ENCODE assay signal across 18 cellular contexts in the genomic region with DNA sequence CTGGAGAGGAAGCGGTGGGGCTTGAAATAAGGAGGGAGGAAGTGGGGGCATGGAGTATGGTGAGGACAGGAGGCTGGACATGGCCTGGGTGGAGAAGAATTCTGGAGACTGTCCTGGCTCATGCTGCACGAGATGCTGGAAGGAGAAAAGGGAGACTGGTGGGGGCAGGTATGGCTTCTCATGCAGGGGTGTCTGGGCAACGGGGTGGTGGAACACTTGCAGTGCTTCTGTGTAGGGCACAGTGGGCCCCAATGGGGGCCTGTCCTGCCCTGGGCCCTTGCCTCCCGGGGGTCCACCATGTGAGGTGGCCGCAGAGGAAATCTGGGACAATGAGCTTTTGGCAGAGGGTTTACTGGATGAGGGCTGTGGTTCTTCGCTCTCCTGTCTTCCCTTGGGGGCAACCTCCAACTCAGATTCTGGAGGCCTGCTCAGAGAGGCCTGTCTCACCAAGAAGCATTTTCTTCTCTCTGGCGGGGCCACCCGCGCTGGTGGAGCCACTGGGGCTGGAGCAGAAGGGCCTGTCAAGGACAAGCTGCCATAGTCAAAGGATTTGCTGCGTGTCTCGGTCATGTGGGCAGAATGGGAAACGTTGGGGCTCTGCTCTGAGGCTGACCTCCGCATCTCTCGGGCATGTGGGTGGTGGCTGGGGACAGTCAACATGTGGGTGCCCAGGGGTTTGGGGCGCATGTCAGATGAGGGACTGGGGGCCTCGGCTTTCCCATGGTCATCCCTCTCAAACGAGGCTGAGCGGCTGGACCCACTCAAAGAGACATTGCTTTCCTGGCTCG.
DNase-seq lines count a peak whose midpoint lies in the region; ATAC-seq lines count a peak whose summit lies in the region.
"Had no signal": no experiment of that assay in that cellular context is flagged by ENCODE, and none has a peak within 500 bp of the region (broad histone marks: within the 10 kb centered on the region; RNA-seq: fewer than 3 reads in every experiment).

No MANE protein-coding gene starts in this region.

- no peak overlapping the region for H3K4me3 Mint-ChIP-seq in activated naive CD4-positive, alpha-beta T cell treated with anti-CD3 and anti-CD28 coated beads for 36 hours
- H3K4me3 Mint-ChIP-seq in activated naive CD4-positive, alpha-beta T cell treated with anti-CD3 and anti-CD28 coated beads, Interleukin-2, amount 10 ng/mL, durations not matched to agents 7 days and 5 days, result no peak overlapping the region
- H3K4me3 Mint-ChIP-seq in activated naive CD8-positive, alpha-beta T cell treated with anti-CD3 and anti-CD28 coated beads, Interleukin-2, amount 50 U/mL, for 24 hours, result peak overlapping the region; percentile 17
- H3K4me3 Mint-ChIP-seq in stimulated activated memory B cell treated with anti-CD40 and anti-IgM and Interleukin-4, amounts not matched to agents 10 μg/mL and 1 μg/mL and 100 μg/mL, for 72 hours, result no peak overlapping the region
- no peak overlapping the region for H3K4me3 Mint-ChIP-seq in CD8-positive, alpha-beta memory T cell
- H3K4me3 Mint-ChIP-seq in T-helper 17 cell, result no peak overlapping the region
- H3K4me3 Mint-ChIP-seq: dendritic cell treated with granulocyte-macrophage colony-stimulating factor and Interleukin-4, amounts not matched to agents 40 ng/mL and 50 ng/mL, for 4 days had no signal

- no peaks in the 10 kb centered on the region for H3K4me1 ChIP-seq in CD8-positive, alpha-beta memory T cell (ENCODE audit: insufficient read depth, low read length)
- H3K4me1 ChIP-seq: uterus had no signal

- DNase-seq in activated naive CD4-positive, alpha-beta T cell treated with anti-CD3 and anti-CD28 coated beads for 36 hours, result no peak
- no peak for DNase-seq in activated naive CD4-positive, alpha-beta T cell treated with anti-CD3 and anti-CD28 coated beads, Interleukin-2, amount 10 ng/mL, durations not matched to agents 7 days and 5 days
- no peak for DNase-seq in activated naive CD8-positive, alpha-beta T cell treated with anti-CD3 and anti-CD28 coated beads, Interleukin-2, amount 50 U/mL, for 24 hours
- no peak for DNase-seq in CD8-positive, alpha-beta memory T cell
- no peak for DNase-seq in T-helper 17 cell
- DNase-seq in AG08396 (ENCODE audit: low spot score), result no peak
- DNase-seq: caudate nucleus, HCEC 1CT, NCI-H1694 treated with DMSO at 0.1 percent for 48 hours, NCI-H2171, NCI-H524, SHP77 treated with DMSO at 0.1 percent for 48 hours, uterus had no signal

- ATAC-seq in activated naive CD8-positive, alpha-beta T cell treated with anti-CD3 and anti-CD28 coated beads, Interleukin-2, amount 50 U/mL, for 24 hours, result no peak
- no peak for ATAC-seq in stimulated activated memory B cell treated with anti-CD40 and anti-IgM and Interleukin-4, amounts not matched to agents 10 μg/mL and 1 μg/mL and 100 μg/mL, for 72 hours
- no peak for ATAC-seq in T-helper 17 cell

- peaks cover 51% of the 10 kb centered on the region for H3K36me3 Mint-ChIP-seq in activated naive CD4-positive, alpha-beta T cell treated with anti-CD3 and anti-CD28 coated beads for 36 hours (ENCODE audit: low read depth)
- peaks cover 21% of the 10 kb centered on the region for H3K36me3 Mint-ChIP-seq in activated naive CD4-positive, alpha-beta T cell treated with anti-CD3 and anti-CD28 coated beads, Interleukin-2, amount 10 ng/mL, durations not matched to agents 7 days and 5 days
- H3K36me3 Mint-ChIP-seq in activated naive CD8-positive, alpha-beta T cell treated with anti-CD3 and anti-CD28 coated beads, Interleukin-2, amount 50 U/mL, for 24 hours (ENCODE audit: low read depth), result peaks cover 72% of the 10 kb centered on the region
- peaks cover 61% of the 10 kb centered on the region for H3K36me3 Mint-ChIP-seq in stimulated activated memory B cell treated with anti-CD40 and anti-IgM and Interleukin-4, amounts not matched to agents 10 μg/mL and 1 μg/mL and 100 μg/mL, for 72 hours
- H3K36me3 Mint-ChIP-seq in CD8-positive, alpha-beta memory T cell, result peaks cover 0 to 35% (median 2%) of the 10 kb centered on the region in 3 donors
- no peaks in the 10 kb centered on the region for H3K36me3 Mint-ChIP-seq in T-helper 17 cell (ENCODE audit: low read depth)

- CTCF ChIA-PET in activated naive CD4-positive, alpha-beta T cell treated with anti-CD3 and anti-CD28 coated beads for 36 hours (lab: Charles Lee), result no interaction called here
- CTCF ChIA-PET in activated naive CD4-positive, alpha-beta T cell treated with anti-CD3 and anti-CD28 coated beads, Interleukin-2, amount 10 ng/mL, durations not matched to agents 7 days and 5 days (lab: Charles Lee), result interaction anchor here (3.6 kb wide), 1 partner anchor 77 kb away, joined by 12 read pairs; no protein-coding TSS in a partner anchor
- CTCF ChIA-PET in CD8-positive, alpha-beta memory T cell (lab: Charles Lee), result no interaction called here

- no peaks in the 10 kb centered on the region for H3K9me3 Mint-ChIP-seq in activated naive CD4-positive, alpha-beta T cell treated with anti-CD3 and anti-CD28 coated beads for 36 hours
- no peaks in the 10 kb centered on the region for H3K9me3 Mint-ChIP-seq in activated naive CD4-positive, alpha-beta T cell treated with anti-CD3 and anti-CD28 coated beads, Interleukin-2, amount 10 ng/mL, durations not matched to agents 7 days and 5 days
- H3K9me3 Mint-ChIP-seq in activated naive CD8-positive, alpha-beta T cell treated with anti-CD3 and anti-CD28 coated beads, Interleukin-2, amount 50 U/mL, for 24 hours, result no peaks in the 10 kb centered on the region
- H3K9me3 Mint-ChIP-seq in stimulated activated memory B cell treated with anti-CD40 and anti-IgM and Interleukin-4, amounts not matched to agents 10 μg/mL and 1 μg/mL and 100 μg/mL, for 72 hours, result no peaks in the 10 kb centered on the region
- H3K9me3 Mint-ChIP-seq in CD8-positive, alpha-beta memory T cell, result peaks cover 0 to 1% (median 0%) of the 10 kb centered on the region in 5 donors
- H3K9me3 Mint-ChIP-seq: dendritic cell treated with granulocyte-macrophage colony-stimulating factor and Interleukin-4, amounts not matched to agents 40 ng/mL and 50 ng/mL, for 4 days had no signal

- no peak overlapping the region for H3K4me3 ChIP-seq in CD8-positive, alpha-beta memory T cell (ENCODE audit: low read length)
- H3K4me3 ChIP-seq: uterus had no signal

- H3K36me3 ChIP-seq in KOPT-K1 (ENCODE audit: insufficient read depth, low read length), result peaks cover 56% of the 10 kb centered on the region
- no peaks in the 10 kb centered on the region for H3K36me3 ChIP-seq in CD8-positive, alpha-beta memory T cell (ENCODE audit: insufficient read depth, low read length)
- H3K36me3 ChIP-seq: uterus had no signal

- H3K9me3 ChIP-seq in KOPT-K1 (ENCODE audit: insufficient read depth, low read length, poor library complexity, severe bottlenecking) (no peaks in the 10 kb centered on the region), T-helper 17 cell (ENCODE audit: control insufficient read depth, low read length, poor library complexity, severe bottlenecking) (no peaks in the 10 kb centered on the region)
- H3K9me3 ChIP-seq in CD8-positive, alpha-beta memory T cell (ENCODE audit: low read length), result no peaks in the 10 kb centered on the region
- H3K9me3 ChIP-seq: uterus had no signal

- H3K27me3 Mint-ChIP-seq in activated naive CD4-positive, alpha-beta T cell treated with anti-CD3 and anti-CD28 coated beads for 36 hours (ENCODE audit: low read depth), result no peaks in the 10 kb centered on the region
- H3K27me3 Mint-ChIP-seq in activated naive CD4-positive, alpha-beta T cell treated with anti-CD3 and anti-CD28 coated beads, Interleukin-2, amount 10 ng/mL, durations not matched to agents 7 days and 5 days, result no peaks in the 10 kb centered on the region
- H3K27me3 Mint-ChIP-seq in activated naive CD8-positive, alpha-beta T cell treated with anti-CD3 and anti-CD28 coated beads, Interleukin-2, amount 50 U/mL, for 24 hours, result no peaks in the 10 kb centered on the region
- H3K27me3 Mint-ChIP-seq in stimulated activated memory B cell treated with anti-CD40 and anti-IgM and Interleukin-4, amounts not matched to agents 10 μg/mL and 1 μg/mL and 100 μg/mL, for 72 hours, result no peaks in the 10 kb centered on the region
- H3K27me3 Mint-ChIP-seq in CD8-positive, alpha-beta memory T cell, result no peaks in the 10 kb centered on the region
- H3K27me3 Mint-ChIP-seq in T-helper 17 cell, result no peaks in the 10 kb centered on the region
- H3K27me3 Mint-ChIP-seq: dendritic cell treated with granulocyte-macrophage colony-stimulating factor and Interleukin-4, amounts not matched to agents 40 ng/mL and 50 ng/mL, for 4 days had no signal

- H3K27ac Mint-ChIP-seq in activated naive CD4-positive, alpha-beta T cell treated with anti-CD3 and anti-CD28 coated beads for 36 hours, result peak overlapping the region; percentile 70
- no peak overlapping the region for H3K27ac Mint-ChIP-seq in activated naive CD4-positive, alpha-beta T cell treated with anti-CD3 and anti-CD28 coated beads, Interleukin-2, amount 10 ng/mL, durations not matched to agents 7 days and 5 days
- peak overlapping the region; percentile 54 for H3K27ac Mint-ChIP-seq in activated naive CD8-positive, alpha-beta T cell treated with anti-CD3 and anti-CD28 coated beads, Interleukin-2, amount 50 U/mL, for 24 hours
- H3K27ac Mint-ChIP-seq in stimulated activated memory B cell treated with anti-CD40 and anti-IgM and Interleukin-4, amounts not matched to agents 10 μg/mL and 1 μg/mL and 100 μg/mL, for 72 hours, result peak overlapping the region; percentile 42
- peak overlapping the region in 2 of 8 donors; percentile 12 to 70 for H3K27ac Mint-ChIP-seq in CD8-positive, alpha-beta memory T cell
- no peak overlapping the region for H3K27ac Mint-ChIP-seq in T-helper 17 cell
- H3K27ac Mint-ChIP-seq: dendritic cell treated with granulocyte-macrophage colony-stimulating factor and Interleukin-4, amounts not matched to agents 40 ng/mL and 50 ng/mL, for 4 days had no signal

- POLR2A ChIA-PET in CD8-positive, alpha-beta memory T cell (lab: Charles Lee), result interaction anchor here (0.6 kb wide), 1 partner anchor 17 kb away, joined by 3 read pairs; no protein-coding TSS in a partner anchor

- intact Hi-C loops in activated naive CD4-positive, alpha-beta T cell treated with anti-CD3 and anti-CD28 coated beads for 36 hours (cut with micrococcal nuclease), result no loop called here

- peak overlapping the region; percentile 40 for H3K27ac ChIP-seq in KOPT-K1 (ENCODE audit: low read depth, low read length, poor library complexity, severe bottlenecking)
- no peak overlapping the region for H3K27ac ChIP-seq in CD8-positive, alpha-beta memory T cell (ENCODE audit: low read depth, low read length)
- H3K27ac ChIP-seq: C4-2B, HL-60, uterus had no signal

- peaks cover 25% of the 10 kb centered on the region for H3K4me1 Mint-ChIP-seq in activated naive CD4-positive, alpha-beta T cell treated with anti-CD3 and anti-CD28 coated beads for 36 hours (ENCODE audit: low read depth)
- peaks cover 17% of the 10 kb centered on the region for H3K4me1 Mint-ChIP-seq in activated naive CD4-positive, alpha-beta T cell treated with anti-CD3 and anti-CD28 coated beads, Interleukin-2, amount 10 ng/mL, durations not matched to agents 7 days and 5 days
- peaks cover 34% of the 10 kb centered on the region for H3K4me1 Mint-ChIP-seq in activated naive CD8-positive, alpha-beta T cell treated with anti-CD3 and anti-CD28 coated beads, Interleukin-2, amount 50 U/mL, for 24 hours
- H3K4me1 Mint-ChIP-seq in stimulated activated memory B cell treated with anti-CD40 and anti-IgM and Interleukin-4, amounts not matched to agents 10 μg/mL and 1 μg/mL and 100 μg/mL, for 72 hours, result peaks cover 6% of the 10 kb centered on the region
- peaks cover 5 to 14% (median 9%) of the 10 kb centered on the region in 3 donors for H3K4me1 Mint-ChIP-seq in CD8-positive, alpha-beta memory T cell
- peaks cover 15% of the 10 kb centered on the region for H3K4me1 Mint-ChIP-seq in T-helper 17 cell

- H3K27me3 ChIP-seq in CD8-positive, alpha-beta memory T cell (ENCODE audit: insufficient read depth, low read length, poor library complexity, severe bottlenecking), result no peaks in the 10 kb centered on the region
- H3K27me3 ChIP-seq: uterus had no signal

Comparison
In these comparisons a context has a peak if more than half of its experiments do, and no peak if none do; other contexts are left out.
1. H3K27ac Mint-ChIP-seq: peak in activated naive CD4-positive, alpha-beta T cell treated with anti-CD3 and anti-CD28 coated beads for 36 hours (single experiment), activated naive CD8-positive, alpha-beta T cell treated with anti-CD3 and anti-CD28 coated beads, Interleukin-2, amount 50 U/mL, for 24 hours (single experiment) and stimulated activated memory B cell treated with anti-CD40 and anti-IgM and Interleukin-4, amounts not matched to agents 10 μg/mL and 1 μg/mL and 100 μg/mL, for 72 hours (single experiment); none in activated naive CD4-positive, alpha-beta T cell treated with anti-CD3 and anti-CD28 coated beads, Interleukin-2, amount 10 ng/mL, durations not matched to agents 7 days and 5 days (single experiment) and T-helper 17 cell (single experiment).